ENCODE assay signal across 9 cellular contexts in the genomic region with DNA sequence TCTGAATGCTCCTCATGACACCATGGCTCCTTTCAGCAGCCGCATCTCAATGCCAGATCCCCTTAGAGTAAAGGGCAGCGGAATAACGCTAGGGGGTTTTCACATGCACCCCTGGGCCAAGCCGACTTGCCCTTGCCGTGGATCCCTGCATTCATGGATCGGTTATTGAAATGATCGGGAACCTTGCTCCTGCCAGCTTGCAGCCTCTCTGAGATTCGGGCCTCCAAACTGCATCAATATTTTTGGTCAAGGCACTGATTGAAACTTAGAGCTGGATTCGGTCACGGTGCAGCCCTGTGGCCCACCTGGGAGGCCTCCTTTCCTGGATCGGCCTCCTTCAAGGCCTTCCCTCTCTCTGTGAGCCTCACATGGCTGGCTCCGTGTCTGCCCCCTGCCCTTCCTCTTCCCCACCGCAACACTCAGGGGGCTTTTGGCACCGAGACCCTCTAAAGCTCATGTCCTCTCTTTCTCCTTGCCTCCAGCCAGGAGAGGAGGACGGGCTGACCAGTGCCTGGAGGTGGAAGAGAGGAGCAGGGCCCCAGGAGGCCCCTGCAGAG. TPM values are rescaled to one million over a fixed set of nuclear protein-coding genes. Genes with fewer than 3 reads are reported as not detected.
DNase-seq lines count a peak whose midpoint lies in the region; ATAC-seq and TF ChIP-seq lines count a peak whose summit lies in the region.
"Had no signal": no experiment of that assay in that cellular context is flagged by ENCODE, and none has a peak within 500 bp of the region (broad histone marks: within the 10 kb centered on the region; RNA-seq: fewer than 3 reads in every experiment).

No MANE protein-coding gene starts in this region.

- H3K4me3 ChIP-seq in breast epithelium (peak overlapping the region; percentile 39 to 51 (median 48)), mucosa of stomach (ENCODE audit: low read length) (peak overlapping the region; percentile 19), upper lobe of right lung (peak overlapping the region; percentile 60)

- no peak for ATAC-seq in activated naive CD8-positive, alpha-beta T cell treated with anti-CD3 and anti-CD28 coated beads, Interleukin-2, amount 10 ng/mL, durations not matched to agents 7 days and 5 days (ENCODE audit: low read depth)
- no peak for ATAC-seq in upper lobe of right lung
- ATAC-seq in HG03521 (IDR thresholded peaks at IDR 0.05; ENCODE audit: unreplicated experiment) = no peak

- POLR2A ChIA-PET in MCF 10A (lab: Yijun Ruan, JAX) = no interaction called here
- POLR2A ChIA-PET in activated naive CD8-positive, alpha-beta T cell treated with anti-CD3 and anti-CD28 coated beads, Interleukin-2, amount 10 ng/mL, durations not matched to agents 7 days and 5 days (lab: Charles Lee) = interaction anchor here (1.1 to 21.6 kb wide), 9 partner anchors 7 to 229 kb away, joined by 3 to 1055 read pairs (median 11); a partner anchor contains a TSS

- H3K27ac Mint-ChIP-seq in MCF 10A (ENCODE audit: low read depth, unreplicated experiment) = no peak overlapping the region
- peak overlapping the region; percentile 100 for H3K27ac Mint-ChIP-seq in activated naive CD8-positive, alpha-beta T cell treated with anti-CD3 and anti-CD28 coated beads, Interleukin-2, amount 10 ng/mL, durations not matched to agents 7 days and 5 days
- H3K27ac Mint-ChIP-seq in Calu3 (ENCODE audit: unreplicated experiment) = no peak overlapping the region

- CTCF ChIA-PET in MCF 10A (lab: Yijun Ruan, JAX) = interaction anchor here (0.5 kb wide), 1 partner anchor 24 kb away, joined by 3 read pairs; no protein-coding TSS in a partner anchor
- CTCF ChIA-PET in Calu3 (lab: Charles Lee) = interaction anchor here (1.7 kb wide), 1 partner anchor 9 kb away, joined by 4 read pairs; no protein-coding TSS in a partner anchor

- H3K4me1 ChIP-seq in breast epithelium (no peaks in the 10 kb centered on the region), mucosa of stomach (ENCODE audit: control insufficient read depth, insufficient read depth, low read length) (no peaks in the 10 kb centered on the region), upper lobe of right lung (peaks cover 35% of the 10 kb centered on the region)

- no peaks in the 10 kb centered on the region for H3K36me3 Mint-ChIP-seq in MCF 10A (ENCODE audit: insufficient read depth, unreplicated experiment)
- peaks cover 44% of the 10 kb centered on the region for H3K36me3 Mint-ChIP-seq in activated naive CD8-positive, alpha-beta T cell treated with anti-CD3 and anti-CD28 coated beads, Interleukin-2, amount 10 ng/mL, durations not matched to agents 7 days and 5 days
- H3K36me3 Mint-ChIP-seq in Calu3 (ENCODE audit: insufficient read depth, unreplicated experiment) = peaks cover 25% of the 10 kb centered on the region

- H3K4me1 Mint-ChIP-seq in MCF 10A (ENCODE audit: insufficient read depth, unreplicated experiment) = peaks cover 6% of the 10 kb centered on the region
- peaks cover 71% of the 10 kb centered on the region for H3K4me1 Mint-ChIP-seq in activated naive CD8-positive, alpha-beta T cell treated with anti-CD3 and anti-CD28 coated beads, Interleukin-2, amount 10 ng/mL, durations not matched to agents 7 days and 5 days
- H3K4me1 Mint-ChIP-seq in Calu3 (ENCODE audit: low read depth, unreplicated experiment) = peaks cover 7% of the 10 kb centered on the region

- H3K27me3 Mint-ChIP-seq in MCF 10A (ENCODE audit: insufficient read depth, unreplicated experiment) (no peaks in the 10 kb centered on the region), Calu3 (ENCODE audit: unreplicated experiment) (no peaks in the 10 kb centered on the region)
- no peaks in the 10 kb centered on the region for H3K27me3 Mint-ChIP-seq in activated naive CD8-positive, alpha-beta T cell treated with anti-CD3 and anti-CD28 coated beads, Interleukin-2, amount 10 ng/mL, durations not matched to agents 7 days and 5 days

- H3K9ac ChIP-seq in mucosa of stomach (ENCODE audit: low read length) = peak overlapping the region; percentile 34

- TF ChIP-seq CTCF in breast epithelium (IDR thresholded peaks at IDR 0.05) = no peak
- no peak for TF ChIP-seq CTCF in MCF 10A (IDR thresholded peaks at IDR 0.05; ENCODE audit: unreplicated experiment)
- no peak for TF ChIP-seq CTCF in upper lobe of right lung (IDR thresholded peaks at IDR 0.05)
- no peak for TF ChIP-seq CTCF in GM13976 (IDR thresholded peaks at IDR 0.05; ENCODE audit: borderline replicate concordance, control extremely low read depth, extremely low read depth, insufficient read depth, missing control alignments)
- TF ChIP-seq CTCF in Calu3 (IDR thresholded peaks at IDR 0.05; ENCODE audit: unreplicated experiment) = no peak

- TF ChIP-seq POLR2A in breast epithelium (IDR thresholded peaks at IDR 0.05) = no peak

- no peaks in the 10 kb centered on the region for H3K27me3 ChIP-seq in breast epithelium
- H3K27me3 ChIP-seq in mucosa of stomach (ENCODE audit: control insufficient read depth, insufficient read depth, low read length) = no peaks in the 10 kb centered on the region
- no peaks in the 10 kb centered on the region for H3K27me3 ChIP-seq in upper lobe of right lung

- intact Hi-C loops in breast epithelium (cut with DNase I; ENCODE audit: low total_unique reads) (no loop called here), MCF 10A (cut with micrococcal nuclease) (no loop called here), upper lobe of right lung (cut with DNase I) (no loop called here), Calu3 (cut with micrococcal nuclease; ENCODE audit: unreplicated experiment) (no loop called here)

- H3K4me3 Mint-ChIP-seq in MCF 10A (ENCODE audit: unreplicated experiment) (no peak overlapping the region), Calu3 (ENCODE audit: low read depth, unreplicated experiment) (no peak overlapping the region)
- peak overlapping the region; percentile 100 for H3K4me3 Mint-ChIP-seq in activated naive CD8-positive, alpha-beta T cell treated with anti-CD3 and anti-CD28 coated beads, Interleukin-2, amount 10 ng/mL, durations not matched to agents 7 days and 5 days
- H3K4me3 Mint-ChIP-seq: nephron had no signal

- H3K9me3 ChIP-seq in breast epithelium (no peaks in the 10 kb centered on the region), mucosa of stomach (ENCODE audit: control insufficient read depth, low read length) (no peaks in the 10 kb centered on the region), upper lobe of right lung (no peaks in the 10 kb centered on the region)

- BruUV-seq in MCF 10A (replicated peaks; lab: Mats Ljungman, UMichigan) (no TSS peak), Calu3 (replicated peaks; lab: Mats Ljungman, UMichigan) (no TSS peak)

- DNase-seq in breast epithelium (ENCODE audit: low spot score in 2 of 2) (no peak), MCF 10A (ENCODE audit: unreplicated experiment) (no peak), upper lobe of right lung (peak; percentile 48), GM13976 (ENCODE audit: low spot score) (no peak), Calu3 (no peak)
- no peak for DNase-seq in activated naive CD8-positive, alpha-beta T cell treated with anti-CD3 and anti-CD28 coated beads, Interleukin-2, amount 10 ng/mL, durations not matched to agents 7 days and 5 days

- H3K27ac ChIP-seq in breast epithelium (peak overlapping the region in 1 of 2 donors; percentile 61), upper lobe of right lung (peak overlapping the region; percentile 89)

- in situ Hi-C loops in GM13976 (cut with MboI; ENCODE audit: low sequenced_read_pairs, unreplicated experiment) = no loop called here

- H3K36me3 ChIP-seq in breast epithelium (no peaks in the 10 kb centered on the region), mucosa of stomach (ENCODE audit: control insufficient read depth, insufficient read depth, low read length) (peaks cover 5% of the 10 kb centered on the region), upper lobe of right lung (no peaks in the 10 kb centered on the region)

- H3K9me3 Mint-ChIP-seq in MCF 10A (ENCODE audit: unreplicated experiment) = no peaks in the 10 kb centered on the region
- H3K9me3 Mint-ChIP-seq in activated naive CD8-positive, alpha-beta T cell treated with anti-CD3 and anti-CD28 coated beads, Interleukin-2, amount 10 ng/mL, durations not matched to agents 7 days and 5 days = no peaks in the 10 kb centered on the region
- H3K9me3 Mint-ChIP-seq in Calu3 (ENCODE audit: low read depth, unreplicated experiment) = no peaks in the 10 kb centered on the region
- H3K9me3 Mint-ChIP-seq: nephron had no signal

RNA-seq across cellular contexts. Expression of a gene that starts 1.8 kb away (rescaled TPM):
- total RNA-seq in breast epithelium (10 to 100 TPM; 14.7 to 28.0 (median 20.3) TPM), MCF 10A (2022) (10.3 and 13.2 TPM in 2 replicates), upper lobe of right lung (154 TPM), Calu3 (2022) (42.4 and 46.3 TPM in 2 replicates)
- 100 to 1,000 TPM; 349 to 370 TPM for total RNA-seq in activated naive CD8-positive, alpha-beta T cell treated with anti-CD3 and anti-CD28 coated beads, Interleukin-2, amount 10 ng/mL, durations not matched to agents 7 days and 5 days

RNA-seq across cellular contexts. Expression of a gene that starts 9.1 kb away (rescaled TPM):
- total RNA-seq in breast epithelium (100 to 1,000 TPM; 515 to 824 (median 547) TPM), MCF 10A (2022) (176 and 196 TPM in 2 replicates), upper lobe of right lung (197 TPM), Calu3 (2022) (96.7 and 103 TPM in 2 replicates)
- 100 to 1,000 TPM; 210 to 217 TPM for total RNA-seq in activated naive CD8-positive, alpha-beta T cell treated with anti-CD3 and anti-CD28 coated beads, Interleukin-2, amount 10 ng/mL, durations not matched to agents 7 days and 5 days

RNA-seq across cellular contexts. Expression of a gene that starts 9.3 kb away (rescaled TPM):
- total RNA-seq in breast epithelium (not detected), MCF 10A (2022) (not detected in 2 replicates), upper lobe of right lung (not detected), Calu3 (2022) (not detected in 2 replicates)
- total RNA-seq in activated naive CD8-positive, alpha-beta T cell treated with anti-CD3 and anti-CD28 coated beads, Interleukin-2, amount 10 ng/mL, durations not matched to agents 7 days and 5 days = not detected

RNA-seq across cellular contexts. Expression of a gene that starts 17.5 kb away (rescaled TPM):
- 100 to 1,000 TPM; 194 to 237 (median 221) TPM for total RNA-seq in breast epithelium
- 249 and 305 TPM in 2 replicates for total RNA-seq in MCF 10A (2022)
- 100 to 1,000 TPM; 175 to 189 TPM for total RNA-seq in activated naive CD8-positive, alpha-beta T cell treated with anti-CD3 and anti-CD28 coated beads, Interleukin-2, amount 10 ng/mL, durations not matched to agents 7 days and 5 days
- total RNA-seq in upper lobe of right lung = 126 TPM
- 182 and 195 TPM in 2 replicates for total RNA-seq in Calu3 (2022)

RNA-seq across cellular contexts. Expression of a gene that starts 17.8 kb away (rescaled TPM):
- total RNA-seq in breast epithelium (10 to 100 TPM; 29.6 to 52.0 (median 49.5) TPM), MCF 10A (2022) (66.5 and 93.8 TPM in 2 replicates), upper lobe of right lung (35.6 TPM), Calu3 (2022) (73.1 and 80.5 TPM in 2 replicates)
- total RNA-seq in activated naive CD8-positive, alpha-beta T cell treated with anti-CD3 and anti-CD28 coated beads, Interleukin-2, amount 10 ng/mL, durations not matched to agents 7 days and 5 days = 10 to 100 TPM; 50.0 to 55.7 TPM
